In the genomic region with DNA sequence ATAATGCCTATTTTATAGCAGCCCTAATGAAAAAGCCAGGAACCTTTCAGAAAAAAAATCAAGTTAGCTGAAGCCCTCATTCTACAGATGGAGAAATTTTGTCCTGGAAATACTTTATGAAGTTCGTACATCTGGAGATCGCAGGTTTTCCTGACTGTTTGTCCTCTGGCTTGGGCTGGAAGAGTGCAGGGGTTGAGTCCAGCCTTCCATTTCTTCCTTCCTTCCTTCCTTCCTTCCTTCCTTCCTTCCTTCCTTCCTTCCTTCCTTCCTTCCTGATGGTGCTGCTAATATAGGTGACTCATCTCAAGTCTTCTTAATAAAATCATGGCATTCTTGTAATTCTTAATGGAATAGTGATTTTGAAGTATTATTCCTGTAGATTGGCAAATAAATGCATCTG, we compare ENCODE assay signal across 7 cellular contexts.
"Had no signal": no experiment of that assay in that cellular context is flagged by ENCODE, and none has a peak within 500 bp of the region (broad histone marks: within the 10 kb centered on the region; RNA-seq: fewer than 3 reads in every experiment).

No MANE protein-coding gene starts in this region.

- DNase-seq: GM23248, H9, HCEC 1CT, HFFc6, KBM-7 had no signal

- H3K4me3 ChIP-seq: GM23248 had no signal

- H3K27me3 Mint-ChIP-seq: IgD-negative memory B cell had no signal

- H3K27ac ChIP-seq: GM23248, HL-60 had no signal

- H3K4me3 Mint-ChIP-seq: H9, HFFc6, IgD-negative memory B cell had no signal

- H3K27ac Mint-ChIP-seq: H9, HFFc6, IgD-negative memory B cell had no signal

- H3K36me3 Mint-ChIP-seq: IgD-negative memory B cell had no signal

- H3K4me1 Mint-ChIP-seq: H9, IgD-negative memory B cell had no signal

- H3K9me3 Mint-ChIP-seq: H9 had no signal
